Comparison of ENCODE assay signal across 22 cellular contexts in the genomic region with DNA sequence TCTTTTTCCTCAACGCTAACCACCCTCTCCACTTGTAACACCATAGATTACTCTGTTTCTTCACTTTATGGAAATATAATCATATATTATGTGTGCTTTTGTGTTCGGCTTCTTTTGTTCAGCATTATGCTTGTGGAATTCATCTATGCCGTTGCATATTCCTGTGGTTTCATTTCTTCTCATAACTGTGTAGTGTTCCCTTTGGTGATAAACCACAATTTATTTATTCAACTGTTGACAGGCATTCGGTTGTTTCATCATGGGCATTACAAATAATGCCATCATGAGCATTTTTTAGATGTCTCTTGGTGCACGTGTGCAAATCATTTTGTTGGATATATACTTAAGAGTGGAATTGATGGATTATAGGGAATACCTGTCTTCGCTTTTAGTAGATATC. TPM values are rescaled to one million over a fixed set of nuclear protein-coding genes. Genes with fewer than 3 reads are reported as not detected.
A peak's percentile ranks its signal among the peaks of the same experiment; 100 is the strongest.
DNase-seq lines count a peak whose midpoint lies in the region; ATAC-seq, FAIRE-seq and TF ChIP-seq lines count a peak whose summit lies in the region.
"Had no signal": no experiment of that assay in that cellular context is flagged by ENCODE, and none has a peak within 500 bp of the region (broad histone marks: within the 10 kb centered on the region; RNA-seq: fewer than 3 reads in every experiment).

No MANE protein-coding gene starts in this region.

- peak overlapping the region; percentile 100 for H3K27ac Mint-ChIP-seq in astrocyte (ENCODE audit: unreplicated experiment)

- H3K9me3 Mint-ChIP-seq in astrocyte (ENCODE audit: unreplicated experiment) = no peaks in the 10 kb centered on the region
- H3K9me3 Mint-ChIP-seq: activated B cell treated with CpG ODN at 0.5 μM for 24 hours; activated naive CD4-positive, alpha-beta T cell treated with anti-CD3 and anti-CD28 coated beads for 36 hours; effector memory CD8-positive, alpha-beta T cell; IgD-negative memory B cell had no signal

- dilution Hi-C loops in keratinocyte (cut with MboI; ENCODE audit: extremely low pct_ligation_motif_present, low sequenced_read_pairs) = no loop called here

- H3K27me3 Mint-ChIP-seq in astrocyte (ENCODE audit: low read depth, unreplicated experiment) = no peaks in the 10 kb centered on the region
- H3K27me3 Mint-ChIP-seq: activated B cell treated with CpG ODN at 0.5 μM for 24 hours; effector memory CD8-positive, alpha-beta T cell; IgD-negative memory B cell had no signal

- intact Hi-C loops in sigmoid colon (cut with DNase I) = no loop called here

- 92 to 94% methylated on average over 6 of the region's 6 CpGs for WGBS in sigmoid colon, 2 donors

- H2AFZ ChIP-seq in astrocyte (ENCODE audit: low read depth, low read length) (no peak overlapping the region), keratinocyte (ENCODE audit: control insufficient read depth, low read length) (no peak overlapping the region)

- no peaks in the 10 kb centered on the region for H3K9me3 ChIP-seq in astrocyte (ENCODE audit: insufficient read depth, low read depth, low read length)
- no peaks in the 10 kb centered on the region for H3K9me3 ChIP-seq in keratinocyte (ENCODE audit: control insufficient read depth, low read depth, low read length)
- H3K9me3 ChIP-seq in sigmoid colon = no peaks in the 10 kb centered on the region
- H3K9me3 ChIP-seq: left lung, tibial artery had no signal

- H3K4me2 ChIP-seq in astrocyte (ENCODE audit: low read length) = no peak overlapping the region
- H3K4me2 ChIP-seq in keratinocyte (ENCODE audit: control insufficient read depth, extremely low read depth, insufficient read depth, low read depth, low read length) = no peak overlapping the region

- no peaks in the 10 kb centered on the region for H3K9me1 ChIP-seq in keratinocyte (ENCODE audit: control insufficient read depth, extremely low read depth, insufficient read depth, low read length)

- H3K4me1 ChIP-seq in astrocyte (ENCODE audit: insufficient read depth, low read length) = peaks cover 13% of the 10 kb centered on the region
- H3K4me1 ChIP-seq in keratinocyte (ENCODE audit: control insufficient read depth, extremely low read depth, insufficient read depth, low read length) = peaks cover 14% of the 10 kb centered on the region
- peaks cover 0 to 5% (median under 1%) of the 10 kb centered on the region in 4 donors for H3K4me1 ChIP-seq in sigmoid colon

- H3K79me2 ChIP-seq in astrocyte (ENCODE audit: insufficient read depth, low read length) (peaks cover 95% of the 10 kb centered on the region), keratinocyte (ENCODE audit: control insufficient read depth, insufficient read depth, low read length) (peaks cover 83% of the 10 kb centered on the region)

- FAIRE-seq in astrocyte (lab: Jason Lieb, UNC) (no peak), keratinocyte (lab: Jason Lieb, UNC) (no peak)

- H3K4me3 ChIP-seq in astrocyte (ENCODE audit: insufficient read depth, low read depth, low read length) (no peak overlapping the region), keratinocyte (ENCODE audit: control insufficient read depth in 2 of 3, extremely low read depth in 1 of 3, insufficient read depth in 2 of 3, low read depth in 1 of 3, low read length in 3 of 3) (no peak overlapping the region), sigmoid colon (no peak overlapping the region)
- H3K4me3 ChIP-seq: left lung, tibial artery had no signal

- H3K36me3 ChIP-seq in astrocyte (ENCODE audit: insufficient read depth, low read length) = no peaks in the 10 kb centered on the region
- H3K36me3 ChIP-seq in keratinocyte (ENCODE audit: control insufficient read depth in 2 of 2, extremely low read depth in 1 of 2, insufficient read depth in 2 of 2, low read length in 2 of 2) = peaks cover 0 to 3% of the 10 kb centered on the region in 2 experiments
- no peaks in the 10 kb centered on the region for H3K36me3 ChIP-seq in sigmoid colon
- H3K36me3 ChIP-seq: left lung, tibial artery had no signal

- no peak overlapping the region for H3K4me3 Mint-ChIP-seq in astrocyte (ENCODE audit: unreplicated experiment)
- H3K4me3 Mint-ChIP-seq: activated B cell treated with CpG ODN at 0.5 μM for 24 hours; activated naive CD4-positive, alpha-beta T cell treated with anti-CD3 and anti-CD28 coated beads for 36 hours; IgD-negative memory B cell had no signal

- no peak for TF ChIP-seq EP300 in sigmoid colon (IDR thresholded peaks at IDR 0.05)

- H3K9ac ChIP-seq in astrocyte (ENCODE audit: low read length) (no peak overlapping the region), keratinocyte (ENCODE audit: control insufficient read depth, extremely low read depth, insufficient read depth, low read length) (no peak overlapping the region)

- no peak for TF ChIP-seq CTCF in astrocyte (IDR thresholded peaks at IDR 0.05; ENCODE audit: insufficient read depth, low read depth, low read length)
- TF ChIP-seq CTCF in keratinocyte (optimal IDR thresholded peaks at IDR 0.05 in 1 of 3, IDR thresholded peaks at IDR 0.05 in 1 of 3, conservative IDR thresholded peaks at IDR 0.05 in 1 of 3; ENCODE audit: extremely low read depth in 1 of 3, insufficient read depth in 2 of 3, low read length in 3 of 3) = no peak
- TF ChIP-seq CTCF in sigmoid colon (IDR thresholded peaks at IDR 0.05) = no peak

- no peaks in the 10 kb centered on the region for H3K27me3 ChIP-seq in astrocyte (ENCODE audit: insufficient read depth, low read length)
- H3K27me3 ChIP-seq in keratinocyte (ENCODE audit: control insufficient read depth, extremely low read depth, insufficient read depth, low read length) = no peaks in the 10 kb centered on the region
- H3K27me3 ChIP-seq in sigmoid colon = no peaks in the 10 kb centered on the region
- H3K27me3 ChIP-seq: left lung, tibial artery had no signal

- H3K4me1 Mint-ChIP-seq in astrocyte (ENCODE audit: low read depth, unreplicated experiment) = peaks cover 18% of the 10 kb centered on the region

- peaks cover 14% of the 10 kb centered on the region for H3K36me3 Mint-ChIP-seq in astrocyte (ENCODE audit: low read depth, unreplicated experiment)
- H3K36me3 Mint-ChIP-seq: IgD-negative memory B cell had no signal

- TF ChIP-seq POLR2A in sigmoid colon (IDR thresholded peaks at IDR 0.05) = no peak

- no peak for ATAC-seq in HG02571 (IDR thresholded peaks at IDR 0.05; ENCODE audit: unreplicated experiment)
- ATAC-seq: effector memory CD8-positive, alpha-beta T cell; left lung; Right ventricle myocardium inferior; sciatic nerve had no signal

- H3K27ac ChIP-seq in astrocyte (ENCODE audit: low read depth, low read length) = peak overlapping the region; percentile 76
- H3K27ac ChIP-seq in keratinocyte (ENCODE audit: control insufficient read depth, insufficient read depth, low read length) = peak overlapping the region; percentile 78
- no peak overlapping the region for H3K27ac ChIP-seq in sigmoid colon
- H3K27ac ChIP-seq: C4-2B, left lung, tibial artery had no signal

- DNase-seq in EL (peak; percentile 64), M059J (ENCODE audit: low read depth) (peak; percentile 63), astrocyte (ENCODE audit: low read depth) (peak; percentile 66), keratinocyte (ENCODE audit: low read depth, low spot score) (no peak), sigmoid colon (no peak), NCI-H446 (lab: John Stamatoyannopoulos, UW) (no peak)
- DNase-seq: activated B cell treated with CpG ODN at 0.5 μM for 24 hours; activated naive CD4-positive, alpha-beta T cell treated with anti-CD3 and anti-CD28 coated beads for 36 hours; caudate nucleus; DMS153; effector memory CD8-positive, alpha-beta T cell; foreskin melanocyte; left lung; NCI-H1417; NCI-H2227 treated with DMSO at 0.1 percent for 48 hours; stimulated activated CD4-positive, alpha-beta T cell treated with anti-CD3 and anti-CD28 coated beads, Interleukin-4, amount 100 ng/mL, for 1 hour; tibial artery had no signal

- H4K20me1 ChIP-seq in astrocyte (ENCODE audit: insufficient read depth, low read length) (peaks cover 41% of the 10 kb centered on the region), keratinocyte (ENCODE audit: control insufficient read depth, extremely low read depth, insufficient read depth, low read length) (no peaks in the 10 kb centered on the region)

RNA-seq across cellular contexts. Expression of gene AVL9, which starts 12.1 kb away (rescaled TPM):
- total RNA-seq in M059J (2014; rRNA removed; shearing (Covaris generic)) = 37.6 and 50.6 TPM in 2 replicates
- 28.2 and 31.9 TPM in 2 replicates for total RNA-seq in astrocyte
- polyA plus RNA-seq in keratinocyte = 15.3 to 22.2 TPM (median 17.1 TPM) in 3 replicates
- 31.8 TPM for polyA plus RNA-seq in keratinocyte (2011; ENCODE audit: low read depth)
- 10.0 and 18.7 TPM in 2 replicates for polyA plus RNA-seq in keratinocyte (2011; cell fraction: cytosol; rRNA removed)
- polyA plus RNA-seq in keratinocyte (2011; cell fraction: nucleus; rRNA removed) = 26.7 and 27.3 TPM in 2 replicates
- polyA plus RNA-seq in keratinocyte (2012; ENCODE audit: low replicate concordance) = 16.3 and 18.4 TPM in 2 replicates
- 23.0 to 37.4 TPM (median 31.4 TPM) in 3 replicates for polyA minus RNA-seq in keratinocyte
- 9.8 TPM for polyA minus RNA-seq in keratinocyte (2011; cell fraction: cytosol; rRNA and poly(A)+ RNA removed)
- polyA minus RNA-seq in keratinocyte (2011; cell fraction: nucleus; rRNA and poly(A)+ RNA removed) = 21.9 and 32.0 TPM in 2 replicates
- 10 to 100 TPM; 18.5 to 25.0 (median 21.0) TPM for total RNA-seq in sigmoid colon
- 10 to 100 TPM; 15.6 to 35.1 (median 27.3) TPM for polyA plus RNA-seq in sigmoid colon

RNA-seq across cellular contexts. Expression of gene LSM5, which starts 17.2 kb away (rescaled TPM):
- 41.1 and 65.5 TPM in 2 replicates for total RNA-seq in M059J (2014; rRNA removed; shearing (Covaris generic))
- total RNA-seq in astrocyte = 31.7 and 36.2 TPM in 2 replicates
- 27.0 to 90.2 TPM (median 35.1 TPM) in 3 replicates for polyA plus RNA-seq in keratinocyte
- 35.6 TPM for polyA plus RNA-seq in keratinocyte (2011; ENCODE audit: low read depth)
- 43.1 and 56.6 TPM in 2 replicates for polyA plus RNA-seq in keratinocyte (2011; cell fraction: cytosol; rRNA removed)
- 10.3 and 29.9 TPM in 2 replicates for polyA plus RNA-seq in keratinocyte (2011; cell fraction: nucleus; rRNA removed)
- 42.2 and 61.6 TPM in 2 replicates for polyA plus RNA-seq in keratinocyte (2012; ENCODE audit: low replicate concordance)
- polyA minus RNA-seq in keratinocyte = 0.43 to 12.3 TPM (median 4.2 TPM) in 3 replicates
- 9.6 TPM for polyA minus RNA-seq in keratinocyte (2011; cell fraction: cytosol; rRNA and poly(A)+ RNA removed)
- polyA minus RNA-seq in keratinocyte (2011; cell fraction: nucleus; rRNA and poly(A)+ RNA removed) = 2.4 and 2.9 TPM in 2 replicates
- 10 to 100 TPM; 17.8 to 59.1 (median 23.1) TPM for total RNA-seq in sigmoid colon
- 100 to 1,000 TPM in 1 of 3 donors, 10 to 100 TPM in 2; 86.5 to 107 (median 90.1) TPM for polyA plus RNA-seq in sigmoid colon

Comparison
In these comparisons a context has a peak if more than half of its experiments do, and no peak if none do; other contexts are left out.
1. DNase-seq: peak in EL (single experiment), M059J (single experiment) and astrocyte (single experiment); none in keratinocyte (single experiment), sigmoid colon (single experiment) and NCI-H446 (0 of 2).
2. H3K27ac ChIP-seq: peak in astrocyte (single experiment) and keratinocyte (single experiment); none in sigmoid colon (0 of 4).